8 cellular contexts compared by ENCODE assay signal in the genomic region with DNA sequence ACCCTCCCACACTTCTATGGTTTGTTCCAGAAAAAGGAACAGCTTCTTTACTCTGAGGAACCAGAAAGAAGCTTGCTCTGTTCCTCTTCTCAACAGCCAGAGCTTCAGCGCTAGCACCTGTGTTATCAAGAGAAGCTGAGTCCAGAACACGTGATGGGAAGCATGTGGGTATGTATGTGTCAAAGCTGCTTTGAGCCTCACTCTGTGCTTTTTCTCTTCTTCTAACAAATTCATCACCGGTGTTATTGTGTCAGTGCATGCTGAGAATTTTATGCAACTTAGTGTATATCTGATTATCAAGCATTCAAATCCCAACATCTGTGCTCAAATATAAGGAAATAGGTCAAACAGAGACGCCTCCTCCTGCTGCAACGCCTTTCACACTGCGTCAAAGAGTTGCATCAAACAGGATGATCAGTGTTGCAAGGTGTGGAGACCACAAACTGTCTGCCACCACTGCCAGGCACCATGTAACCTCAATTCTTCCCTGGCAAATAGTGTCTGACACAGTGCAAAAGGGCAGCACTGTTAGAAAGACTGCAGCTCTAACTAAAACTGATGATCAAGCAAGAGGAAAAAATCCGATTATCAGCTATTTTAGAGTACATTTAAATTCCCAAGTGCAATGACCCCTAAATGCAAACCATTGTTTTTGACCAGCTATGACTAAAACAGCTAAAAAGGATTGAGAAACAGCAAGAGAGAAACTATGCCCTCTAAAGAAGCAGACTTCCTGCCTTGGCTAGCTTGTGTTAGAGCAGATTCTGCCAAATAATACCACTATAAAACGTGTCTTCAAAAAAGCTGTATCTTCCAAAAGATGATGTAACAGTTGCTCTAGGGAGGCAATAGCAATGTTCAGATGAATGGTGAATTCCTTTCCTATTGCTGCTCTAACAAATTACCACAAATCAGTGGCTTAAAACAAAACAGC.
A peak's percentile ranks its signal among the peaks of the same experiment; 100 is the strongest.
DNase-seq lines count a peak whose midpoint lies in the region; ATAC-seq and TF ChIP-seq lines count a peak whose summit lies in the region.

No MANE protein-coding gene starts in this region.

- H3K9me3 Mint-ChIP-seq in CD8-positive, alpha-beta memory T cell: peaks cover 0 to 7% (median 0%) of the 10 kb centered on the region in 5 donors
- peaks cover 8% of the 10 kb centered on the region for H3K9me3 Mint-ChIP-seq in activated naive CD8-positive, alpha-beta T cell treated with anti-CD3 and anti-CD28 coated beads, Interleukin-2, amount 10 ng/mL, durations not matched to agents 7 days and 5 days

- H3K27me3 Mint-ChIP-seq in CD8-positive, alpha-beta memory T cell: peaks cover 0 to 2% of the 10 kb centered on the region in 2 donors
- no peaks in the 10 kb centered on the region for H3K27me3 Mint-ChIP-seq in activated naive CD8-positive, alpha-beta T cell treated with anti-CD3 and anti-CD28 coated beads, Interleukin-2, amount 10 ng/mL, durations not matched to agents 7 days and 5 days

- H3K4me3 Mint-ChIP-seq in CD8-positive, alpha-beta memory T cell: peak overlapping the region; percentile 5 to 83 (median 63)
- peak overlapping the region; percentile 70 for H3K4me3 Mint-ChIP-seq in activated naive CD8-positive, alpha-beta T cell treated with anti-CD3 and anti-CD28 coated beads, Interleukin-2, amount 10 ng/mL, durations not matched to agents 7 days and 5 days

- no peaks in the 10 kb centered on the region for H3K9me3 ChIP-seq in CD8-positive, alpha-beta memory T cell (ENCODE audit: low read length)
- H3K9me3 ChIP-seq in hepatocyte (ENCODE audit: low read depth): no peaks in the 10 kb centered on the region

- peak overlapping the region; percentile 11 for H3K4me3 ChIP-seq in CD8-positive, alpha-beta memory T cell (ENCODE audit: low read length)
- H3K4me3 ChIP-seq in hepatocyte: no peak overlapping the region

- no peaks in the 10 kb centered on the region for H3K27me3 ChIP-seq in CD8-positive, alpha-beta memory T cell (ENCODE audit: insufficient read depth, low read length, poor library complexity, severe bottlenecking)
- H3K27me3 ChIP-seq in hepatocyte: no peaks in the 10 kb centered on the region

- peak overlapping the region; percentile 82 to 99 (median 96) for H3K27ac Mint-ChIP-seq in CD8-positive, alpha-beta memory T cell
- H3K27ac Mint-ChIP-seq in activated naive CD8-positive, alpha-beta T cell treated with anti-CD3 and anti-CD28 coated beads, Interleukin-2, amount 10 ng/mL, durations not matched to agents 7 days and 5 days: peak overlapping the region; percentile 97

- H3K36me3 Mint-ChIP-seq in CD8-positive, alpha-beta memory T cell: peaks cover 0 to 6% (median 0%) of the 10 kb centered on the region in 3 donors
- peaks cover 17% of the 10 kb centered on the region for H3K36me3 Mint-ChIP-seq in activated naive CD8-positive, alpha-beta T cell treated with anti-CD3 and anti-CD28 coated beads, Interleukin-2, amount 10 ng/mL, durations not matched to agents 7 days and 5 days

- POLR2A ChIA-PET in CD8-positive, alpha-beta memory T cell (lab: Charles Lee): interaction anchor here (0.8 to 1.9 kb wide), 12 partner anchors 10 to 448 kb away, joined by 3 to 9 read pairs (median 4); a partner anchor contains a TSS
- POLR2A ChIA-PET in activated naive CD8-positive, alpha-beta T cell treated with anti-CD3 and anti-CD28 coated beads, Interleukin-2, amount 10 ng/mL, durations not matched to agents 7 days and 5 days (lab: Charles Lee): interaction anchor here (0.9 to 2.8 kb wide), 12 partner anchors 9 to 243 kb away, joined by 3 to 19 read pairs (median 6); a partner anchor contains a TSS

- CTCF ChIA-PET in CD8-positive, alpha-beta memory T cell (lab: Charles Lee): interaction anchor here (1.1 to 2.6 kb wide), 13 partner anchors 20 to 170 kb away, joined by 3 to 29 read pairs (median 5); a partner anchor contains a TSS

- peak; percentile 64 for ATAC-seq in HG02610 (IDR thresholded peaks at IDR 0.05; ENCODE audit: unreplicated experiment)
- ATAC-seq in activated naive CD8-positive, alpha-beta T cell treated with anti-CD3 and anti-CD28 coated beads, Interleukin-2, amount 10 ng/mL, durations not matched to agents 7 days and 5 days (ENCODE audit: low read depth): peak; percentile 90
- ATAC-seq in HG03439 (IDR thresholded peaks at IDR 0.05; ENCODE audit: unreplicated experiment): no peak

- no peaks in the 10 kb centered on the region for H3K9me2 ChIP-seq in hepatocyte (replicated peaks; ENCODE audit: insufficient read depth)

- no peak for TF ChIP-seq CTCF in hepatocyte (IDR thresholded peaks at IDR 0.05; ENCODE audit: poor library complexity)

- peak; percentile 59 to 92 (median 88) for DNase-seq in CD8-positive, alpha-beta memory T cell
- DNase-seq in RPMI8226 (peak; percentile 50), hepatocyte (ENCODE audit: low spot score) (no peak), GM19238 (ENCODE audit: insufficient read length, low spot score) (no peak)
- peak; percentile 48 for DNase-seq in activated naive CD8-positive, alpha-beta T cell treated with anti-CD3 and anti-CD28 coated beads, Interleukin-2, amount 10 ng/mL, durations not matched to agents 7 days and 5 days
- peak; percentile 26 to 39 for DNase-seq in stimulated activated CD8-positive, alpha-beta memory T cell treated with anti-CD3 and anti-CD28 coated beads, Interleukin-2, amount 100 ng/mL, for 1 hour (ENCODE audit: low read depth in 2 of 2)

- H3K4me2 ChIP-seq in hepatocyte: no peak overlapping the region

- H3K27ac ChIP-seq in CD8-positive, alpha-beta memory T cell (ENCODE audit: low read depth, low read length): peak overlapping the region; percentile 43
- peak overlapping the region; percentile 71 for H3K27ac ChIP-seq in hepatocyte

- H3K4me1 Mint-ChIP-seq in CD8-positive, alpha-beta memory T cell: peaks cover 50 to 62% (median 61%) of the 10 kb centered on the region in 3 donors
- H3K4me1 Mint-ChIP-seq in activated naive CD8-positive, alpha-beta T cell treated with anti-CD3 and anti-CD28 coated beads, Interleukin-2, amount 10 ng/mL, durations not matched to agents 7 days and 5 days: peaks cover 36% of the 10 kb centered on the region

- H2AFZ ChIP-seq in hepatocyte: no peak overlapping the region

- no peaks in the 10 kb centered on the region for H3K36me3 ChIP-seq in CD8-positive, alpha-beta memory T cell (ENCODE audit: insufficient read depth, low read length)
- H3K36me3 ChIP-seq in hepatocyte (replicated peaks; ENCODE audit: insufficient read depth, low read depth): no peaks in the 10 kb centered on the region

- H3K4me1 ChIP-seq in CD8-positive, alpha-beta memory T cell (ENCODE audit: insufficient read depth, low read length): peaks cover 47% of the 10 kb centered on the region
- peaks cover 7% of the 10 kb centered on the region for H3K4me1 ChIP-seq in hepatocyte (ENCODE audit: insufficient read depth)

- WGBS in hepatocyte (ENCODE audit: low lambda C conversion rate, missing lambda C conversion rate): 75% methylated on average over 8 of the region's 8 CpGs

- no peaks in the 10 kb centered on the region for H3K79me2 ChIP-seq in hepatocyte

- H4K20me1 ChIP-seq in hepatocyte (ENCODE audit: insufficient read depth, poor library complexity, severe bottlenecking): no peaks in the 10 kb centered on the region

Comparison
In these comparisons a context has a peak if more than half of its experiments do, and no peak if none do; other contexts are left out.
1. DNase-seq: peak in CD8-positive, alpha-beta memory T cell (5 of 5), RPMI8226 (single experiment), activated naive CD8-positive, alpha-beta T cell treated with anti-CD3 and anti-CD28 coated beads, Interleukin-2, amount 10 ng/mL, durations not matched to agents 7 days and 5 days (single experiment) and stimulated activated CD8-positive, alpha-beta memory T cell treated with anti-CD3 and anti-CD28 coated beads, Interleukin-2, amount 100 ng/mL, for 1 hour (2 of 2); none in hepatocyte (single experiment) and GM19238 (single experiment).